ENCODE assay signal across 11 cellular contexts in genomic region chr12:110010853-110011835, GRCh38. TPM values are rescaled to one million over a fixed set of nuclear protein-coding genes. Genes with fewer than 3 reads are reported as not detected.
A peak's percentile ranks its signal among the peaks of the same experiment; 100 is the strongest.
DNase-seq lines count a peak whose midpoint lies in the region; ATAC-seq and TF ChIP-seq lines count a peak whose summit lies in the region.
"Had no signal": no experiment of that assay in that cellular context is flagged by ENCODE, and none has a peak within 500 bp of the region (broad histone marks: within the 10 kb centered on the region; RNA-seq: fewer than 3 reads in every experiment).

No MANE protein-coding gene starts in this region.

- no peaks in the 10 kb centered on the region for H3K27me3 ChIP-seq in CD8-positive, alpha-beta T cell (ENCODE audit: insufficient read depth, low read length)
- H3K27me3 ChIP-seq in effector memory CD4-positive, alpha-beta T cell (replicated peaks; ENCODE audit: control insufficient read depth, insufficient read depth, low read length, poor library complexity, severe bottlenecking), result no peaks in the 10 kb centered on the region

- POLR2A ChIA-PET in CD8-positive, alpha-beta T cell (lab: Charles Lee), result no interaction called here

- DNase-seq in CD8-positive, alpha-beta T cell, result no peak
- DNase-seq in effector memory CD4-positive, alpha-beta T cell, result peak in 1 of 3 donors; percentile 11
- no peak for DNase-seq in AG20443 (ENCODE audit: low spot score)
- DNase-seq in MV-4-11 (lab: John Stamatoyannopoulos, UW), result no peak
- DNase-seq in HK-2 (ENCODE audit: unreplicated experiment), result no peak
- DNase-seq: DMS53, GOT3 had no signal

- no peaks in the 10 kb centered on the region for H3K9me3 Mint-ChIP-seq in CD8-positive, alpha-beta T cell

- H3K36me3 ChIP-seq in CD8-positive, alpha-beta T cell (ENCODE audit: insufficient read depth, low read length), result peaks cover 13% of the 10 kb centered on the region
- H3K36me3 ChIP-seq in effector memory CD4-positive, alpha-beta T cell (ENCODE audit: control insufficient read depth, insufficient read depth, low read length), result peaks cover 22% of the 10 kb centered on the region

- peak; percentile 36 for ATAC-seq in CD8-positive, alpha-beta T cell
- peak; percentile 46 for ATAC-seq in GM18517 (IDR thresholded peaks at IDR 0.05; ENCODE audit: unreplicated experiment)
- ATAC-seq in HG03460 (IDR thresholded peaks at IDR 0.05; ENCODE audit: unreplicated experiment), result peak; percentile 42
- ATAC-seq in GM19324 (IDR thresholded peaks at IDR 0.05; ENCODE audit: low FRiP score, unreplicated experiment), result no peak

- peaks cover 33% of the 10 kb centered on the region for H3K36me3 Mint-ChIP-seq in CD8-positive, alpha-beta T cell

- no peaks in the 10 kb centered on the region for H3K27me3 Mint-ChIP-seq in CD8-positive, alpha-beta T cell (ENCODE audit: low read depth)

- H3K4me3 Mint-ChIP-seq in CD8-positive, alpha-beta T cell, result peak overlapping the region; percentile 13

- peaks cover 51% of the 10 kb centered on the region for H3K4me1 Mint-ChIP-seq in CD8-positive, alpha-beta T cell (ENCODE audit: low read depth)

- no peak overlapping the region for H3K4me3 ChIP-seq in CD8-positive, alpha-beta T cell (ENCODE audit: low read depth, low read length)
- H3K4me3 ChIP-seq in effector memory CD4-positive, alpha-beta T cell (ENCODE audit: insufficient read depth, low read depth, low read length, poor library complexity, severe bottlenecking), result no peak overlapping the region

- H3K27ac ChIP-seq in CD8-positive, alpha-beta T cell (ENCODE audit: low read depth, low read length), result no peak overlapping the region
- peak overlapping the region; percentile 39 for H3K27ac ChIP-seq in effector memory CD4-positive, alpha-beta T cell (ENCODE audit: insufficient read depth, low read length, poor library complexity, severe bottlenecking)
- H3K27ac ChIP-seq: VCaP had no signal

- intact Hi-C loops in CD8-positive, alpha-beta T cell (cut with DNase I, micrococcal nuclease), result no loop called here

- H3K4me1 ChIP-seq in CD8-positive, alpha-beta T cell (ENCODE audit: insufficient read depth, low read length), result peaks cover 12% of the 10 kb centered on the region
- peaks cover 11% of the 10 kb centered on the region for H3K4me1 ChIP-seq in effector memory CD4-positive, alpha-beta T cell (ENCODE audit: control insufficient read depth, insufficient read depth, low read length, poor library complexity, severe bottlenecking)

- H3K9me3 ChIP-seq in CD8-positive, alpha-beta T cell (ENCODE audit: low read length), result no peaks in the 10 kb centered on the region
- no peaks in the 10 kb centered on the region for H3K9me3 ChIP-seq in effector memory CD4-positive, alpha-beta T cell (ENCODE audit: control insufficient read depth, low read length)

- peak overlapping the region; percentile 83 for H3K27ac Mint-ChIP-seq in CD8-positive, alpha-beta T cell

- CTCF ChIA-PET in CD8-positive, alpha-beta T cell (lab: Charles Lee), result no interaction called here

- no peak for TF ChIP-seq CTCF in CD8-positive, alpha-beta T cell (IDR thresholded peaks at IDR 0.05)

RNA-seq across cellular contexts. Expression of gene ANKRD13A, which starts 11.9 kb away (rescaled TPM):
- 10 to 100 TPM; 38.8 to 41.7 TPM for total RNA-seq in CD8-positive, alpha-beta T cell

RNA-seq across cellular contexts. Expression of gene GIT2, which starts 15.0 kb away (rescaled TPM):
- total RNA-seq in CD8-positive, alpha-beta T cell, result 10 to 100 TPM; 47.6 to 57.9 TPM

RNA-seq across cellular contexts. Expression of gene C12orf76, which starts 37.2 kb away (rescaled TPM):
- 1 to 10 TPM; 8.7 to 9.6 TPM for total RNA-seq in CD8-positive, alpha-beta T cell
